In genomic region chr1:6603851-6604558, GRCh38 we compare ENCODE assay signal across 1 cellular context.
A peak's percentile ranks its signal among the peaks of the same experiment; 100 is the strongest.
TF ChIP-seq lines count a peak whose summit lies in the region.

No MANE protein-coding gene starts in this region.

TF ChIP-seq in HepG2, 621 proteins besides CTCF, POLR2A, EP300 and RAD21 (continued from another document and continues in another):
- TF ChIP-seq, protein P1, sequence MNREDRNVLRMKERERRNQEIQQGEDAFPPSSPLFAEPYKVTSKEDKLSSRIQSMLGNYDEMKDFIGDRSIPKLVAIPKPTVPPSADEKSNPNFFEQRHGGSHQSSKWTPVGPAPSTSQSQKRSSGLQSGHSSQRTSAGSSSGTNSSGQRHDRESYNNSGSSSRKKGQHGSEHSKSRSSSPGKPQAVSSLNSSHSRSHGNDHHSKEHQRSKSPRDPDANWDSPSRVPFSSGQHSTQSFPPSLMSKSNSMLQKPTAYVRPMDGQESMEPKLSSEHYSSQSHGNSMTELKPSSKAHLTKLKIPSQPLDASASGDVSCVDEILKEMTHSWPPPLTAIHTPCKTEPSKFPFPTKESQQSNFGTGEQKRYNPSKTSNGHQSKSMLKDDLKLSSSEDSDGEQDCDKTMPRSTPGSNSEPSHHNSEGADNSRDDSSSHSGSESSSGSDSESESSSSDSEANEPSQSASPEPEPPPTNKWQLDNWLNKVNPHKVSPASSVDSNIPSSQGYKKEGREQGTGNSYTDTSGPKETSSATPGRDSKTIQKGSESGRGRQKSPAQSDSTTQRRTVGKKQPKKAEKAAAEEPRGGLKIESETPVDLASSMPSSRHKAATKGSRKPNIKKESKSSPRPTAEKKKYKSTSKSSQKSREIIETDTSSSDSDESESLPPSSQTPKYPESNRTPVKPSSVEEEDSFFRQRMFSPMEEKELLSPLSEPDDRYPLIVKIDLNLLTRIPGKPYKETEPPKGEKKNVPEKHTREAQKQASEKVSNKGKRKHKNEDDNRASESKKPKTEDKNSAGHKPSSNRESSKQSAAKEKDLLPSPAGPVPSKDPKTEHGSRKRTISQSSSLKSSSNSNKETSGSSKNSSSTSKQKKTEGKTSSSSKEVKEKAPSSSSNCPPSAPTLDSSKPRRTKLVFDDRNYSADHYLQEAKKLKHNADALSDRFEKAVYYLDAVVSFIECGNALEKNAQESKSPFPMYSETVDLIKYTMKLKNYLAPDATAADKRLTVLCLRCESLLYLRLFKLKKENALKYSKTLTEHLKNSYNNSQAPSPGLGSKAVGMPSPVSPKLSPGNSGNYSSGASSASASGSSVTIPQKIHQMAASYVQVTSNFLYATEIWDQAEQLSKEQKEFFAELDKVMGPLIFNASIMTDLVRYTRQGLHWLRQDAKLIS (CRISPR knock-in tag; IDR thresholded peaks at IDR 0.05), result peak; percentile 57; the same call in 1 of the 2 replicates
- TF ChIP-seq REPIN1 (CRISPR knock-in tag; IDR thresholded peaks at IDR 0.05; ENCODE audit: borderline replicate concordance, low read depth) (peak; percentile 64; the same call in 1 of the 2 replicates), MZF1 (CRISPR knock-in tag; IDR thresholded peaks at IDR 0.05; ENCODE audit: borderline replicate concordance) (no peak), ZFYVE20 (CRISPR knock-in tag; IDR thresholded peaks at IDR 0.05; ENCODE audit: borderline replicate concordance, low read depth) (no peak), RELA (CRISPR knock-in tag; IDR thresholded peaks at IDR 0.05) (peak; percentile 52; the same call in 1 of the 2 replicates), NFE2L1 (CRISPR knock-in tag; IDR thresholded peaks at IDR 0.05; ENCODE audit: borderline replicate concordance) (no peak), ZNF275 (CRISPR knock-in tag; IDR thresholded peaks at IDR 0.05; ENCODE audit: borderline replicate concordance) (no peak; the same call in 1 of the 2 replicates), ZNF343 (CRISPR knock-in tag; IDR thresholded peaks at IDR 0.05) (no peak), ZFX (CRISPR knock-in tag; IDR thresholded peaks at IDR 0.05; ENCODE audit: low read depth) (peak; percentile 90), ZFAT (CRISPR knock-in tag; conservative IDR thresholded peaks at IDR 0.05) (no peak), ASH2L (IDR thresholded peaks at IDR 0.05; ENCODE audit: insufficient read length, low read depth, low read length) (no peak), YY1 (IDR thresholded peaks at IDR 0.05; ENCODE audit: insufficient read depth, insufficient replicate concordance, low read depth, low read length) (peak; percentile 72), ZNF776 (CRISPR knock-in tag; IDR thresholded peaks at IDR 0.05) (0 out of 2 replicates have a peak, but pooled peaks have one; percentile 47), EEA1 (CRISPR knock-in tag; IDR thresholded peaks at IDR 0.05; ENCODE audit: borderline replicate concordance) (no peak), ZNF12 (CRISPR knock-in tag; IDR thresholded peaks at IDR 0.05) (0 out of 2 replicates have a peak, but pooled peaks have one; percentile 40), MIER2 (CRISPR knock-in tag; IDR thresholded peaks at IDR 0.05) (no peak), ZNF224 (CRISPR knock-in tag; IDR thresholded peaks at IDR 0.05) (no peak), HNF1B (CRISPR knock-in tag; IDR thresholded peaks at IDR 0.05) (no peak; the same call in 1 of the 2 replicates), HDAC2 (CRISPR knock-in tag; IDR thresholded peaks at IDR 0.05) (peak; percentile 61; the same call in 1 of the 2 replicates), ZNF160 (CRISPR knock-in tag; IDR thresholded peaks at IDR 0.05) (no peak), NCOR1 (IDR thresholded peaks at IDR 0.05; ENCODE audit: borderline replicate concordance, low read length) (no peak), TBP (CRISPR knock-in tag; IDR thresholded peaks at IDR 0.05) (no peak), KLF15 (CRISPR knock-in tag; IDR thresholded peaks at IDR 0.05; ENCODE audit: borderline replicate concordance) (no peak), ZNF3 (CRISPR knock-in tag; IDR thresholded peaks at IDR 0.05) (no peak), ZBTB42 (CRISPR knock-in tag; IDR thresholded peaks at IDR 0.05) (0 out of 2 replicates have a peak, but pooled peaks have one; percentile 65)
- TF ChIP-seq, protein P2, sequence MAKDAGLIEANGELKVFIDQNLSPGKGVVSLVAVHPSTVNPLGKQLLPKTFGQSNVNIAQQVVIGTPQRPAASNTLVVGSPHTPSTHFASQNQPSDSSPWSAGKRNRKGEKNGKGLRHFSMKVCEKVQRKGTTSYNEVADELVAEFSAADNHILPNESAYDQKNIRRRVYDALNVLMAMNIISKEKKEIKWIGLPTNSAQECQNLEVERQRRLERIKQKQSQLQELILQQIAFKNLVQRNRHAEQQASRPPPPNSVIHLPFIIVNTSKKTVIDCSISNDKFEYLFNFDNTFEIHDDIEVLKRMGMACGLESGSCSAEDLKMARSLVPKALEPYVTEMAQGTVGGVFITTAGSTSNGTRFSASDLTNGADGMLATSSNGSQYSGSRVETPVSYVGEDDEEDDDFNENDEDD (CRISPR knock-in tag; IDR thresholded peaks at IDR 0.05; ENCODE audit: borderline replicate concordance), result peak; percentile 70; the same call in 1 of the 2 replicates
- TF ChIP-seq, protein P3, sequence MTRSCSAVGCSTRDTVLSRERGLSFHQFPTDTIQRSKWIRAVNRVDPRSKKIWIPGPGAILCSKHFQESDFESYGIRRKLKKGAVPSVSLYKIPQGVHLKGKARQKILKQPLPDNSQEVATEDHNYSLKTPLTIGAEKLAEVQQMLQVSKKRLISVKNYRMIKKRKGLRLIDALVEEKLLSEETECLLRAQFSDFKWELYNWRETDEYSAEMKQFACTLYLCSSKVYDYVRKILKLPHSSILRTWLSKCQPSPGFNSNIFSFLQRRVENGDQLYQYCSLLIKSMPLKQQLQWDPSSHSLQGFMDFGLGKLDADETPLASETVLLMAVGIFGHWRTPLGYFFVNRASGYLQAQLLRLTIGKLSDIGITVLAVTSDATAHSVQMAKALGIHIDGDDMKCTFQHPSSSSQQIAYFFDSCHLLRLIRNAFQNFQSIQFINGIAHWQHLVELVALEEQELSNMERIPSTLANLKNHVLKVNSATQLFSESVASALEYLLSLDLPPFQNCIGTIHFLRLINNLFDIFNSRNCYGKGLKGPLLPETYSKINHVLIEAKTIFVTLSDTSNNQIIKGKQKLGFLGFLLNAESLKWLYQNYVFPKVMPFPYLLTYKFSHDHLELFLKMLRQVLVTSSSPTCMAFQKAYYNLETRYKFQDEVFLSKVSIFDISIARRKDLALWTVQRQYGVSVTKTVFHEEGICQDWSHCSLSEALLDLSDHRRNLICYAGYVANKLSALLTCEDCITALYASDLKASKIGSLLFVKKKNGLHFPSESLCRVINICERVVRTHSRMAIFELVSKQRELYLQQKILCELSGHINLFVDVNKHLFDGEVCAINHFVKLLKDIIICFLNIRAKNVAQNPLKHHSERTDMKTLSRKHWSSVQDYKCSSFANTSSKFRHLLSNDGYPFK (CRISPR knock-in tag; IDR thresholded peaks at IDR 0.05; ENCODE audit: borderline replicate concordance), result 0 out of 2 replicates have a peak, but pooled peaks have one; percentile 51
- TF ChIP-seq, protein P4, sequence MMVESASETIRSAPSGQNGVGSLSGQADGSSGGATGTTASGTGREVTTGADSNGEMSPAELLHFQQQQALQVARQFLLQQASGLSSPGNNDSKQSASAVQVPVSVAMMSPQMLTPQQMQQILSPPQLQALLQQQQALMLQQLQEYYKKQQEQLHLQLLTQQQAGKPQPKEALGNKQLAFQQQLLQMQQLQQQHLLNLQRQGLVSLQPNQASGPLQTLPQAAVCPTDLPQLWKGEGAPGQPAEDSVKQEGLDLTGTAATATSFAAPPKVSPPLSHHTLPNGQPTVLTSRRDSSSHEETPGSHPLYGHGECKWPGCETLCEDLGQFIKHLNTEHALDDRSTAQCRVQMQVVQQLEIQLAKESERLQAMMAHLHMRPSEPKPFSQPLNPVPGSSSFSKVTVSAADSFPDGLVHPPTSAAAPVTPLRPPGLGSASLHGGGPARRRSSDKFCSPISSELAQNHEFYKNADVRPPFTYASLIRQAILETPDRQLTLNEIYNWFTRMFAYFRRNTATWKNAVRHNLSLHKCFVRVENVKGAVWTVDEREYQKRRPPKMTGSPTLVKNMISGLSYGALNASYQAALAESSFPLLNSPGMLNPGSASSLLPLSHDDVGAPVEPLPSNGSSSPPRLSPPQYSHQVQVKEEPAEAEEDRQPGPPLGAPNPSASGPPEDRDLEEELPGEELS (CRISPR knock-in tag; IDR thresholded peaks at IDR 0.05), result peak; percentile 46; the same call in 1 of the 2 replicates
- TF ChIP-seq, protein P5, sequence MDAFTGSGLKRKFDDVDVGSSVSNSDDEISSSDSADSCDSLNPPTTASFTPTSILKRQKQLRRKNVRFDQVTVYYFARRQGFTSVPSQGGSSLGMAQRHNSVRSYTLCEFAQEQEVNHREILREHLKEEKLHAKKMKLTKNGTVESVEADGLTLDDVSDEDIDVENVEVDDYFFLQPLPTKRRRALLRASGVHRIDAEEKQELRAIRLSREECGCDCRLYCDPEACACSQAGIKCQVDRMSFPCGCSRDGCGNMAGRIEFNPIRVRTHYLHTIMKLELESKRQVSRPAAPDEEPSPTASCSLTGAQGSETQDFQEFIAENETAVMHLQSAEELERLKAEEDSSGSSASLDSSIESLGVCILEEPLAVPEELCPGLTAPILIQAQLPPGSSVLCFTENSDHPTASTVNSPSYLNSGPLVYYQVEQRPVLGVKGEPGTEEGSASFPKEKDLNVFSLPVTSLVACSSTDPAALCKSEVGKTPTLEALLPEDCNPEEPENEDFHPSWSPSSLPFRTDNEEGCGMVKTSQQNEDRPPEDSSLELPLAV (CRISPR knock-in tag; conservative IDR thresholded peaks at IDR 0.05; ENCODE audit: low read depth), result no peak
- TF ChIP-seq, protein P6, sequence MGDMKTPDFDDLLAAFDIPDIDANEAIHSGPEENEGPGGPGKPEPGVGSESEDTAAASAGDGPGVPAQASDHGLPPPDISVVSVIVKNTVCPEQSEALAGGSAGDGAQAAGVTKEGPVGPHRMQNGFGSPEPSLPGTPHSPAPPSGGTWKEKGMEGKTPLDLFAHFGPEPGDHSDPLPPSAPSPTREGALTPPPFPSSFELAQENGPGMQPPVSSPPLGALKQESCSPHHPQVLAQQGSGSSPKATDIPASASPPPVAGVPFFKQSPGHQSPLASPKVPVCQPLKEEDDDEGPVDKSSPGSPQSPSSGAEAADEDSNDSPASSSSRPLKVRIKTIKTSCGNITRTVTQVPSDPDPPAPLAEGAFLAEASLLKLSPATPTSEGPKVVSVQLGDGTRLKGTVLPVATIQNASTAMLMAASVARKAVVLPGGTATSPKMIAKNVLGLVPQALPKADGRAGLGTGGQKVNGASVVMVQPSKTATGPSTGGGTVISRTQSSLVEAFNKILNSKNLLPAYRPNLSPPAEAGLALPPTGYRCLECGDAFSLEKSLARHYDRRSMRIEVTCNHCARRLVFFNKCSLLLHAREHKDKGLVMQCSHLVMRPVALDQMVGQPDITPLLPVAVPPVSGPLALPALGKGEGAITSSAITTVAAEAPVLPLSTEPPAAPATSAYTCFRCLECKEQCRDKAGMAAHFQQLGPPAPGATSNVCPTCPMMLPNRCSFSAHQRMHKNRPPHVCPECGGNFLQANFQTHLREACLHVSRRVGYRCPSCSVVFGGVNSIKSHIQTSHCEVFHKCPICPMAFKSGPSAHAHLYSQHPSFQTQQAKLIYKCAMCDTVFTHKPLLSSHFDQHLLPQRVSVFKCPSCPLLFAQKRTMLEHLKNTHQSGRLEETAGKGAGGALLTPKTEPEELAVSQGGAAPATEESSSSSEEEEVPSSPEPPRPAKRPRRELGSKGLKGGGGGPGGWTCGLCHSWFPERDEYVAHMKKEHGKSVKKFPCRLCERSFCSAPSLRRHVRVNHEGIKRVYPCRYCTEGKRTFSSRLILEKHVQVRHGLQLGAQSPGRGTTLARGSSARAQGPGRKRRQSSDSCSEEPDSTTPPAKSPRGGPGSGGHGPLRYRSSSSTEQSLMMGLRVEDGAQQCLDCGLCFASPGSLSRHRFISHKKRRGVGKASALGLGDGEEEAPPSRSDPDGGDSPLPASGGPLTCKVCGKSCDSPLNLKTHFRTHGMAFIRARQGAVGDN (CRISPR knock-in tag; IDR thresholded peaks at IDR 0.05), result peak; percentile 93
- TF ChIP-seq, protein P7, sequence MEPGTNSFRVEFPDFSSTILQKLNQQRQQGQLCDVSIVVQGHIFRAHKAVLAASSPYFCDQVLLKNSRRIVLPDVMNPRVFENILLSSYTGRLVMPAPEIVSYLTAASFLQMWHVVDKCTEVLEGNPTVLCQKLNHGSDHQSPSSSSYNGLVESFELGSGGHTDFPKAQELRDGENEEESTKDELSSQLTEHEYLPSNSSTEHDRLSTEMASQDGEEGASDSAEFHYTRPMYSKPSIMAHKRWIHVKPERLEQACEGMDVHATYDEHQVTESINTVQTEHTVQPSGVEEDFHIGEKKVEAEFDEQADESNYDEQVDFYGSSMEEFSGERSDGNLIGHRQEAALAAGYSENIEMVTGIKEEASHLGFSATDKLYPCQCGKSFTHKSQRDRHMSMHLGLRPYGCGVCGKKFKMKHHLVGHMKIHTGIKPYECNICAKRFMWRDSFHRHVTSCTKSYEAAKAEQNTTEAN (CRISPR knock-in tag; conservative IDR thresholded peaks at IDR 0.05), result peak; percentile 41; the same call in 1 of the 2 replicates
- TF ChIP-seq, protein P8, sequence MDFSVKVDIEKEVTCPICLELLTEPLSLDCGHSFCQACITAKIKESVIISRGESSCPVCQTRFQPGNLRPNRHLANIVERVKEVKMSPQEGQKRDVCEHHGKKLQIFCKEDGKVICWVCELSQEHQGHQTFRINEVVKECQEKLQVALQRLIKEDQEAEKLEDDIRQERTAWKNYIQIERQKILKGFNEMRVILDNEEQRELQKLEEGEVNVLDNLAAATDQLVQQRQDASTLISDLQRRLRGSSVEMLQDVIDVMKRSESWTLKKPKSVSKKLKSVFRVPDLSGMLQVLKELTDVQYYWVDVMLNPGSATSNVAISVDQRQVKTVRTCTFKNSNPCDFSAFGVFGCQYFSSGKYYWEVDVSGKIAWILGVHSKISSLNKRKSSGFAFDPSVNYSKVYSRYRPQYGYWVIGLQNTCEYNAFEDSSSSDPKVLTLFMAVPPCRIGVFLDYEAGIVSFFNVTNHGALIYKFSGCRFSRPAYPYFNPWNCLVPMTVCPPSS (IDR thresholded peaks at IDR 0.05), result no peak
